Comparison of ENCODE assay signal across 2 cellular contexts in the genomic region with DNA sequence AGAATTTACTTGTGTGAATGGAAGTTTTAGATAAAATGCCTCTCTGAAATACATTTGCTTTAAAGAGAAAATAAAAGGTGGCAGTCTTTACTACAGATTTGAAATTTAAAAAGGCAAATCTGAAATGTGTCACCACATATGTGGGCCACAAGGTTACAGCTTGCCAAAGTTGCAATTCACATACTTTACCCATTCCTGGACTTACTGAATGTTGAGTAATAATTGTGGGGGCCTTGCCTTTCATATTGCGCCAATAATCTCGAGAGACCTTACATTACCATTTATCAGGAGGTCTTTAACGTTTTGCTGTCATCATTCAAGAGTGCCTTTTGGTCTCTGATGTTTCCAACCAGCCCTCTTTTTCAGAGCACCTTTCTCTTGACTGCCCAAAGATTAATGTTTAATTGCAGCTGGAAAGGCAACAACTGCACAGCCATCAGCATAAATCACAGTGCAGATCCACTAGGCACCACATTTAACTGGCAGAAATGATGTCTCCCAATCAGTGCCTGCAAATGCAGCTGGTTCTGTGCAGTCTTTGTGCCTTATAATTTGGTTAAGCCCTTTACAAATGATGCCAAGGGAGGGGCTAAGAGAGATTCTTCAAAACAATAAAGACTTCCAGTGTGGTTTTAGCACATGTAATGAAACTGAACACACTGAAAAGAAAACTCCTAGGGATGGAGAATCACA.
TF ChIP-seq lines count a peak whose summit lies in the region.

No MANE protein-coding gene starts in this region.

TF ChIP-seq in HEK293, 187 proteins besides CTCF, POLR2A, EP300 and RAD21:
- TF ChIP-seq, protein P1, sequence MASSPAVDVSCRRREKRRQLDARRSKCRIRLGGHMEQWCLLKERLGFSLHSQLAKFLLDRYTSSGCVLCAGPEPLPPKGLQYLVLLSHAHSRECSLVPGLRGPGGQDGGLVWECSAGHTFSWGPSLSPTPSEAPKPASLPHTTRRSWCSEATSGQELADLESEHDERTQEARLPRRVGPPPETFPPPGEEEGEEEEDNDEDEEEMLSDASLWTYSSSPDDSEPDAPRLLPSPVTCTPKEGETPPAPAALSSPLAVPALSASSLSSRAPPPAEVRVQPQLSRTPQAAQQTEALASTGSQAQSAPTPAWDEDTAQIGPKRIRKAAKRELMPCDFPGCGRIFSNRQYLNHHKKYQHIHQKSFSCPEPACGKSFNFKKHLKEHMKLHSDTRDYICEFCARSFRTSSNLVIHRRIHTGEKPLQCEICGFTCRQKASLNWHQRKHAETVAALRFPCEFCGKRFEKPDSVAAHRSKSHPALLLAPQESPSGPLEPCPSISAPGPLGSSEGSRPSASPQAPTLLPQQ (tag by site-specific recombination; IDR thresholded peaks at IDR 0.05), result 0 out of 2 replicates have a peak, but pooled peaks have one; percentile 35
- TF ChIP-seq ZNF239 (tag by site-specific recombination; IDR thresholded peaks at IDR 0.05), result no peak
- TF ChIP-seq ZNF473 (tag by site-specific recombination; IDR thresholded peaks at IDR 0.05), result no peak
- no peak for TF ChIP-seq ZNF560 (tag by site-specific recombination; IDR thresholded peaks at IDR 0.05; ENCODE audit: borderline replicate concordance)

TF ChIP-seq in HepG2, 621 proteins besides CTCF, POLR2A, EP300 and RAD21:
- no peak for TF ChIP-seq ZNF777 (CRISPR knock-in tag; IDR thresholded peaks at IDR 0.05)
- peak; percentile 75; the same call in 1 of the 2 replicates for TF ChIP-seq CEBPB (IDR thresholded peaks at IDR 0.05; ENCODE audit: borderline replicate concordance, low read depth, low read length)
- 0 out of 2 replicates have a peak, but pooled peaks have one; percentile 36 for TF ChIP-seq ZNF7 (CRISPR knock-in tag; IDR thresholded peaks at IDR 0.05)
